Comparison of ENCODE assay signal across 20 cellular contexts in the genomic region with DNA sequence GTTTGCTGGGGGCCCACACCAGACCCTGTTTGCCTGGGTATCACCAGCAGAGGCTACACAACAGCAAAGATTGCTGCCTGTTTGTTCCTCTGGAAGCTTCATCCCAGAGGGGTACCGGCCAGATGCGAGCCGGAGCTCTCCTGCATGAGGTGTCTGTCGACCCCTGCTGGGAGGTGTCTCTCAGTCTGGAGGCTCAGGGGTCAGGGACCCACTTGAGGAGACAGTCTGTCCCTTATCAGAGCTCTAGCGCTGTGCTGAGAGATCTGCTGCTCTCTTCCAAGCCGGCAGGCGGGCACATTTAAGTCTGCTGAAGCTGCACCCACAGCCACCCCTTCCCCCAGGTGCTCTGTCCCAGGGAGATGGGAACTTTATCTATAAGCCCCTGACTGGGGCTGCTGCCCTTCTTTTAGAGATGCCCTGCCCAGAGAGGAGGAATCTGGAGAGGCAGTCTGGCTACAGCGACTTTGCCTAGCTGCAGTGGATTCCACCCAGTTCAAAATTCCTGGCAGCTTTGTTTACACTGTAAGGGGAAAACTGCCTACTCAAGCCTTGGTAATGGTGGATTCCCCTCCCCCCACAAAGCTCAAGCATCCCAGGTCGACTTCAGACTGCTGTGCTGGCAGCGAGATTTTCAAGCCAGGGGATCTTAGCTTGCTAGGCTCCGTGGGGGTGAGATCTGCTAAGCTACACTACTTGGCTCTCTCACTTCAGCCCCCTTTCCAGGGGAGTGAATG.
"Had no signal": no experiment of that assay in that cellular context is flagged by ENCODE, and none has a peak within 500 bp of the region (broad histone marks: within the 10 kb centered on the region; RNA-seq: fewer than 3 reads in every experiment).

No MANE protein-coding gene starts in this region.

- DNase-seq: activated CD4-positive, alpha-beta T cell treated with anti-CD3 and anti-CD28 coated beads, Interleukin-2, amount 10 ng/mL, durations not matched to agents 7 days and 5 days; activated CD8-positive, alpha-beta T cell treated with anti-CD3 and anti-CD28 coated beads, Interleukin-2, amount 10 ng/mL, durations not matched to agents 7 days and 5 days; activated naive CD4-positive, alpha-beta T cell treated with anti-CD3 and anti-CD28 coated beads for 36 hours; activated T-cell treated with anti-CD3 and anti-CD28 coated beads, Interleukin-2, amount 50 U/mL, for 24 hours; aorta; brain microvascular endothelial cell; effector CD4-positive, alpha-beta T cell; immature natural killer cell; left cardiac atrium; lower lobe of right lung; nephron progenitor cell; retina; stimulated activated CD8-positive, alpha-beta memory T cell treated with anti-CD3 and anti-CD28 coated beads, Interleukin-4, amount 100 ng/mL, for 48 hours; stimulated activated naive CD4-positive, alpha-beta T cell had no signal

- H3K36me3 ChIP-seq: brain microvascular endothelial cell, lower lobe of right lung had no signal

- H3K4me3 ChIP-seq: coronary artery, lower lobe of right lung had no signal

- H3K4me3 Mint-ChIP-seq: activated CD4-positive, alpha-beta T cell treated with anti-CD3 and anti-CD28 coated beads, Interleukin-2, amount 10 ng/mL, durations not matched to agents 7 days and 5 days; activated CD8-positive, alpha-beta T cell treated with anti-CD3 and anti-CD28 coated beads, Interleukin-2, amount 10 ng/mL, durations not matched to agents 7 days and 5 days; activated naive CD4-positive, alpha-beta T cell treated with anti-CD3 and anti-CD28 coated beads for 36 hours; activated T-cell treated with anti-CD3 and anti-CD28 coated beads, Interleukin-2, amount 50 U/mL, for 24 hours; central memory CD8-positive, alpha-beta T cell; immature natural killer cell; mesothelial cell of epicardium; nephron progenitor cell; T-helper 1 cell treated with Interleukin-12 subunit alpha and Interleukin-12 subunit beta and Interleukin-4 antibody, amounts not matched to agents 30 μg/mL and 1 μg/mL, for 36 hours had no signal

- H3K27me3 Mint-ChIP-seq: activated CD4-positive, alpha-beta T cell treated with anti-CD3 and anti-CD28 coated beads, Interleukin-2, amount 10 ng/mL, durations not matched to agents 7 days and 5 days had no signal

- H3K9me3 Mint-ChIP-seq: activated CD4-positive, alpha-beta T cell treated with anti-CD3 and anti-CD28 coated beads, Interleukin-2, amount 10 ng/mL, durations not matched to agents 7 days and 5 days; T-helper 1 cell treated with Interleukin-12 subunit alpha and Interleukin-12 subunit beta and Interleukin-4 antibody, amounts not matched to agents 30 μg/mL and 1 μg/mL, for 36 hours had no signal

- H3K27ac ChIP-seq: brain microvascular endothelial cell, coronary artery, lower lobe of right lung had no signal

- H3K4me1 Mint-ChIP-seq: activated CD4-positive, alpha-beta T cell treated with anti-CD3 and anti-CD28 coated beads, Interleukin-2, amount 10 ng/mL, durations not matched to agents 7 days and 5 days; central memory CD8-positive, alpha-beta T cell; immature natural killer cell; mesothelial cell of epicardium had no signal

- H3K27me3 ChIP-seq: brain microvascular endothelial cell had no signal

- H3K27ac Mint-ChIP-seq: activated CD4-positive, alpha-beta T cell treated with anti-CD3 and anti-CD28 coated beads, Interleukin-2, amount 10 ng/mL, durations not matched to agents 7 days and 5 days; activated CD8-positive, alpha-beta T cell treated with anti-CD3 and anti-CD28 coated beads, Interleukin-2, amount 10 ng/mL, durations not matched to agents 7 days and 5 days; activated naive CD4-positive, alpha-beta T cell treated with anti-CD3 and anti-CD28 coated beads for 36 hours; activated T-cell treated with anti-CD3 and anti-CD28 coated beads, Interleukin-2, amount 50 U/mL, for 24 hours; immature natural killer cell; mesothelial cell of epicardium; nephron progenitor cell; T-helper 1 cell treated with Interleukin-12 subunit alpha and Interleukin-12 subunit beta and Interleukin-4 antibody, amounts not matched to agents 30 μg/mL and 1 μg/mL, for 36 hours had no signal

- ATAC-seq: activated CD4-positive, CD25-positive, alpha-beta regulatory T cell treated with anti-CD3 and anti-CD28 coated beads, Interleukin-2, amount 50 U/mL, for 24 hours; activated CD8-positive, alpha-beta T cell treated with anti-CD3 and anti-CD28 coated beads, Interleukin-2, amount 10 ng/mL, durations not matched to agents 7 days and 5 days; esophagus mucosa; left cardiac atrium; lower lobe of right lung had no signal

- H3K36me3 Mint-ChIP-seq: immature natural killer cell had no signal

- H3K4me1 ChIP-seq: lower lobe of right lung had no signal
